In the genomic region with DNA sequence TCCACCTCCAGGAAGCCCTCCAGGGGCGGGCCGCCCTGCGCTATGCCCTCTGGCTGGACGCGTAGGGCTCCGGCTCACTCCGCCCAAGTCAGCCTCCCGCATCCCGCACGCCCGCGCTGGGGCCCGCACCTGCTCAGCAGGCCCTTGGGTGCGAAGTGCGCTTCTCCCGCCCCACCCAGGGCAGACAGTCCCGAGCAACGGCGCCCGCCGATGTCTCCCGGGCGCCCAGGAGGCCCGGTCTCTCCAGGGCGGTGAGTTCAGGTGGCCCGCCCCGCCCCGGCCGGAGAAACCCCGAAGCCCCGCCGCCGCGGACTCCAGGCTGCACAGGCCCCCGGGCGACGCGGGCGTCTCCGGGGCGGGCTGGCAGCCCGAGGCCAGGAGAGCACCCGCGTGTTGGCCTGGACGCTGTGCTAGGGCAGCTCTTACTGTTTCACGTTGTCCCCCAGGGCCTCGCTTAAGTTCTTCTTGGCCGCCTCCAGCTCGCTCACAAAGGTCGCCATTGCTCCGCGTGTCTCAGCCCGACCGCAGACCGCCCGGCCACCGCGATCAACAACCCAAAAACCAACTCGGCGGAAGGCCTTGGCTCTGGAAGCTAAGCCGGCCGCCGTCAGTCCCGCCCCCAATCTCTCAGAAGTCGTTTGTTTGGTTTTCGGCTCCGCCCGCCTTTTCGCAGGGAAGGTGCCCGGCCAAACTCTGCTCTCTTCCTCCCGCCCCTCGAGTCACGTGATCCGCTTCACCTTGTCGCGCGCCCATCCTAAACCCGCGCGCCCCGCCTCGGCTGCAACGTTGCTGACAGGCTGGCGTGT, we compare ENCODE assay signal across 8 cellular contexts. TPM values are rescaled to one million over a fixed set of nuclear protein-coding genes. Genes with fewer than 3 reads are reported as not detected.
DNase-seq lines count a peak whose midpoint lies in the region; TF ChIP-seq lines count a peak whose summit lies in the region.

A gene with protein sequence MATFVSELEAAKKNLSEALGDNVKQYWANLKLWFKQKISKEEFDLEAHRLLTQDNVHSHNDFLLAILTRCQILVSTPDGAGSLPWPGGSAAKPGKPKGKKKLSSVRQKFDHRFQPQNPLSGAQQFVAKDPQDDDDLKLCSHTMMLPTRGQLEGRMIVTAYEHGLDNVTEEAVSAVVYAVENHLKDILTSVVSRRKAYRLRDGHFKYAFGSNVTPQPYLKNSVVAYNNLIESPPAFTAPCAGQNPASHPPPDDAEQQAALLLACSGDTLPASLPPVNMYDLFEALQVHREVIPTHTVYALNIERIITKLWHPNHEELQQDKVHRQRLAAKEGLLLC (minus strand): TSS at position 531 of the 806 bp plus-strand sequence. CDS start 31 bp downstream, at position 500.

- CTCF ChIA-PET in HEK293T (lab: Yijun Ruan, JAX): interaction anchor here (0.6 to 1.0 kb wide), 4 partner anchors 177 to 994 kb away, joined by 3 read pairs; no protein-coding TSS in a partner anchor

- H3K9me3 ChIP-seq in neuron (ENCODE audit: low read length): no peaks in the 10 kb centered on the region
- no peaks in the 10 kb centered on the region for H3K9me3 ChIP-seq in subcutaneous abdominal adipose tissue (ENCODE audit: control insufficient read depth in 5 of 5, low read length in 5 of 5)

- H3K27ac ChIP-seq in subcutaneous abdominal adipose tissue (ENCODE audit: low read depth, low read length): peak within 1 kb of the TSS; percentile 77

- peak within 1 kb of the TSS; percentile 85 for H2AFZ ChIP-seq in neuron (ENCODE audit: low read depth, low read length)

- in situ Hi-C loops in SK-MEL-5 (cut with HindIII; ENCODE audit: low pct_unique_long_range_greater_than_20kb, low sequenced_read_pairs): no loop called here

- DNase-seq in GM03348 (ENCODE audit: low spot score): peak; percentile 96
- DNase-seq in HEK293T (ENCODE audit: extremely low spot score): peak; percentile 96
- DNase-seq in MV-4-11 (lab: John Stamatoyannopoulos, UW): peak; percentile 98
- DNase-seq in SK-MEL-5 (ENCODE audit: low read depth, low spot score): peak; percentile 98
- DNase-seq in activated naive CD4-positive, alpha-beta T cell treated with Interleukin-2 at 50 U/mL for 16 hours: peak; percentile 99
- peak; percentile 92 for DNase-seq in foreskin melanocyte

- H3K27me3 ChIP-seq in neuron (ENCODE audit: insufficient read depth, low read length) (no peaks in the 10 kb centered on the region), subcutaneous abdominal adipose tissue (ENCODE audit: control insufficient read depth in 5 of 5, insufficient read depth in 4 of 5, low read length in 5 of 5) (no peaks in the 10 kb centered on the region)

- peak within 1 kb of the TSS; percentile 32 to 92 (median 90) for H3K9ac ChIP-seq in subcutaneous abdominal adipose tissue (ENCODE audit: low read length in 5 of 5)

- H3K4me3 ChIP-seq in neuron (ENCODE audit: low read length) (peak within 1 kb of the TSS; percentile 64), subcutaneous abdominal adipose tissue (ENCODE audit: low read depth in 1 of 5, low read length in 5 of 5) (peak within 1 kb of the TSS; percentile 70 to 86 (median 82))

- peaks cover 13% of the 10 kb centered on the region for H3K4me1 ChIP-seq in neuron (ENCODE audit: insufficient read depth, low read length)
- peaks cover 3 to 18% (median 13%) of the 10 kb centered on the region in 5 donors for H3K4me1 ChIP-seq in subcutaneous abdominal adipose tissue (ENCODE audit: control insufficient read depth in 5 of 5, insufficient read depth in 5 of 5, low read length in 5 of 5)

- no peaks in the 10 kb centered on the region for H3K36me3 ChIP-seq in neuron (ENCODE audit: insufficient read depth, low read length)
- H3K36me3 ChIP-seq in subcutaneous abdominal adipose tissue (ENCODE audit: control insufficient read depth in 5 of 5, insufficient read depth in 5 of 5, low read length in 5 of 5): no peaks in the 10 kb centered on the region

- POLR2A ChIA-PET in HEK293T (lab: Yijun Ruan, JAX): interaction anchor here (0.7 to 1.6 kb wide), 10 partner anchors 10 to 347 kb away, joined by 3 to 9 read pairs (median 4); partner anchors contain the start of genes POGK and POU2F1

TF ChIP-seq in HEK293T, 16 proteins besides CTCF, POLR2A, EP300 and RAD21:
- TF ChIP-seq SUZ12 (IDR thresholded peaks at IDR 0.05) (no peak), PKNOX1 (IDR thresholded peaks at IDR 0.05) (peak; percentile 88), L3MBTL2 (conservative IDR thresholded peaks at IDR 0.05) (peak; percentile 86), ARNT (IDR thresholded peaks at IDR 0.05) (peak; percentile 18; the same call in 1 of the 2 replicates)

RNA-seq across cellular contexts. Expression of the gene that starts here (rescaled TPM):
- 20.7 and 21.6 TPM in 2 replicates for total RNA-seq in SK-MEL-5 (2014; rRNA removed; shearing (Covaris generic))
- 12.5 and 16.4 TPM in 2 replicates for polyA plus RNA-seq in SK-MEL-5 (2015; cell fraction: cytosol; rRNA removed)
- polyA plus RNA-seq in SK-MEL-5 (2015; cell fraction: nucleus; rRNA removed): 20.7 and 27.3 TPM in 2 replicates

Comparison
In these comparisons a context has a peak if more than half of its experiments do, and no peak if none do; other contexts are left out.
1. Peak in every context shown above with its lines: DNase-seq, H3K4me3 ChIP-seq and H3K27ac ChIP-seq.